ENCODE assay signal across 9 cellular contexts in genomic region chr18:26458526-26459232, GRCh38.
A peak's percentile ranks its signal among the peaks of the same experiment; 100 is the strongest.
DNase-seq lines count a peak whose midpoint lies in the region; ATAC-seq, FAIRE-seq and TF ChIP-seq lines count a peak whose summit lies in the region.
"Had no signal": no experiment of that assay in that cellular context is flagged by ENCODE, and none has a peak within 500 bp of the region (broad histone marks: within the 10 kb centered on the region; RNA-seq: fewer than 3 reads in every experiment).

No MANE protein-coding gene starts in this region.

- H3K36me3 ChIP-seq in lower lobe of right lung (peaks cover 6% of the 10 kb centered on the region), colonic mucosa (no peaks in the 10 kb centered on the region)

- peak; percentile 5 for DNase-seq in activated CD4-positive, alpha-beta T cell treated with anti-CD3 and anti-CD28 coated beads, Interleukin-2, amount 50 U/mL, for 48 hours
- DNase-seq in activated CD4-positive, alpha-beta T cell treated with anti-CD3 and anti-CD28 coated beads, Interleukin-2, amount 50 U/mL, for 1 hour = no peak
- DNase-seq in RPMI7951 (ENCODE audit: low read depth) (peak; percentile 80), lower lobe of right lung (no peak), H54 (ENCODE audit: insufficient read length, low spot score) (no peak), colonic mucosa (no peak), UCSD-AML1 (lab: John Stamatoyannopoulos, UW; ENCODE audit: unreplicated experiment) (no peak)

- H3K27me3 ChIP-seq in lower lobe of right lung (ENCODE audit: low read depth) (no peaks in the 10 kb centered on the region), colonic mucosa (no peaks in the 10 kb centered on the region)

- H3K9me3 ChIP-seq in lower lobe of right lung (no peaks in the 10 kb centered on the region), colonic mucosa (no peaks in the 10 kb centered on the region)

- no peak for TF ChIP-seq POLR2A in H54 (IDR thresholded peaks at IDR 0.05; ENCODE audit: low read depth, low read length)

- H3K9ac ChIP-seq in colonic mucosa (ENCODE audit: low read depth in 2 of 2, low read length in 2 of 2) = no peak overlapping the region

- TF ChIP-seq CTCF in lower lobe of right lung (IDR thresholded peaks at IDR 0.05) (no peak), colonic mucosa (IDR thresholded peaks at IDR 0.05) (no peak)

- no peak for FAIRE-seq in H54 (lab: Jason Lieb, UNC)
- FAIRE-seq: TTC549 had no signal

- intact Hi-C loops in lower lobe of right lung (cut with DNase I) (no loop called here), colonic mucosa (cut with DNase I) (no loop called here)

- H3K4me3 ChIP-seq in lower lobe of right lung (no peak overlapping the region), colonic mucosa (no peak overlapping the region)

- ATAC-seq in HG02981 (IDR thresholded peaks at IDR 0.05; ENCODE audit: unreplicated experiment) (peak; percentile 48), lower lobe of right lung (peak; percentile 46 to 63)

- H3K27ac ChIP-seq in lower lobe of right lung (no peak overlapping the region), colonic mucosa (no peak overlapping the region)

- H3K4me1 ChIP-seq in lower lobe of right lung (no peaks in the 10 kb centered on the region), colonic mucosa (no peaks in the 10 kb centered on the region)

Comparison
In these comparisons a context has a peak if more than half of its experiments do, and no peak if none do; other contexts are left out.
1. DNase-seq: peak in activated CD4-positive, alpha-beta T cell treated with anti-CD3 and anti-CD28 coated beads, Interleukin-2, amount 50 U/mL, for 48 hours (2 of 2) and RPMI7951 (single experiment); none in activated CD4-positive, alpha-beta T cell treated with anti-CD3 and anti-CD28 coated beads, Interleukin-2, amount 50 U/mL, for 1 hour (single experiment), lower lobe of right lung (single experiment), H54 (single experiment), colonic mucosa (single experiment) and UCSD-AML1 (single experiment).